In genomic region chr1:27306892-27307850, GRCh38 we compare ENCODE assay signal across 12 cellular contexts. TPM values are rescaled to one million over a fixed set of nuclear protein-coding genes. Genes with fewer than 3 reads are reported as not detected.
DNase-seq lines count a peak whose midpoint lies in the region; ATAC-seq and TF ChIP-seq lines count a peak whose summit lies in the region.
"Had no signal": no experiment of that assay in that cellular context is flagged by ENCODE, and none has a peak within 500 bp of the region (broad histone marks: within the 10 kb centered on the region; RNA-seq: fewer than 3 reads in every experiment).

No MANE protein-coding gene starts in this region.

- peak overlapping the region; percentile 28 for H3K9ac ChIP-seq in ES-I3 (ENCODE audit: low read depth, low read length)

- ATAC-seq in WTC11, result peak; percentile 85
- no peak for ATAC-seq in GM18517 (IDR thresholded peaks at IDR 0.05; ENCODE audit: unreplicated experiment)
- ATAC-seq in HG03045 (IDR thresholded peaks at IDR 0.05; ENCODE audit: unreplicated experiment), result no peak
- ATAC-seq in HG03097 (IDR thresholded peaks at IDR 0.05; ENCODE audit: low FRiP score, unreplicated experiment), result no peak
- ATAC-seq: stimulated activated naive CD8-positive, alpha-beta T cell treated with anti-CD3 and anti-CD28 coated beads, Interleukin-15, Interleukin-2, amounts not matched to agents 100 U/mL and 50 U/mL, for 24 hours had no signal

- DNase-seq in NB4 (ENCODE audit: low read depth), result peak; percentile 39
- DNase-seq in WTC11 (ENCODE audit: low spot score), result peak; percentile 67
- no peak for DNase-seq in mesothelial cell of epicardium (ENCODE audit: low spot score in 2 of 2, unreplicated experiment in 2 of 2)
- DNase-seq in epidermal melanocyte (ENCODE audit: insufficient read length, low spot score), result no peak
- DNase-seq: left ventricle myocardium inferior; stimulated activated naive CD8-positive, alpha-beta T cell treated with anti-CD3 and anti-CD28 coated beads, Interleukin-15, Interleukin-2, amounts not matched to agents 100 U/mL and 50 U/mL, for 24 hours had no signal

- H3K4me3 ChIP-seq in NB4 (ENCODE audit: low read depth, low read length), result no peak overlapping the region
- H3K4me3 ChIP-seq: left ventricle myocardium inferior, skin epidermis had no signal

- H3K4me3 Mint-ChIP-seq in WTC11 (peak overlapping the region; percentile 50), mesothelial cell of epicardium (no peak overlapping the region)
- H3K4me3 Mint-ChIP-seq: activated naive CD4-positive, alpha-beta T cell treated with anti-CD3 and anti-CD28 coated beads, Interleukin-2, amount 50 U/mL, for 24 hours had no signal

- POLR2A ChIA-PET in WTC11 (lab: Charles Lee), result interaction anchor here (0.5 to 2.6 kb wide), 10 partner anchors 11 to 1362 kb away, joined by 3 to 21 read pairs (median 3); partner anchors contain the start of genes AHDC1, CD164L2, MAP3K6 and SYTL1

- H3K27ac Mint-ChIP-seq in WTC11, result peak overlapping the region; percentile 79
- H3K27ac Mint-ChIP-seq in mesothelial cell of epicardium, result peak overlapping the region; percentile 82
- H3K27ac Mint-ChIP-seq: activated naive CD4-positive, alpha-beta T cell treated with anti-CD3 and anti-CD28 coated beads, Interleukin-2, amount 50 U/mL, for 24 hours had no signal

- no peaks in the 10 kb centered on the region for H3K9me3 Mint-ChIP-seq in WTC11
- no peaks in the 10 kb centered on the region for H3K9me3 Mint-ChIP-seq in mesothelial cell of epicardium
- H3K9me3 Mint-ChIP-seq: activated naive CD4-positive, alpha-beta T cell treated with anti-CD3 and anti-CD28 coated beads, Interleukin-2, amount 50 U/mL, for 24 hours had no signal

- H3K9me3 ChIP-seq in ES-I3 (ENCODE audit: control insufficient read depth, insufficient read depth, low read length), result no peaks in the 10 kb centered on the region
- H3K9me3 ChIP-seq: left ventricle myocardium inferior had no signal

- H3K27me3 Mint-ChIP-seq in WTC11 (ENCODE audit: low read depth) (peaks cover 4% of the 10 kb centered on the region), mesothelial cell of epicardium (ENCODE audit: low read depth) (no peaks in the 10 kb centered on the region)
- H3K27me3 Mint-ChIP-seq: activated naive CD4-positive, alpha-beta T cell treated with anti-CD3 and anti-CD28 coated beads, Interleukin-2, amount 50 U/mL, for 24 hours had no signal

- TF ChIP-seq CTCF in NB4 (IDR thresholded peaks at IDR 0.05; ENCODE audit: low read depth, low read length) (no peak), WTC11 (IDR thresholded peaks at IDR 0.05) (no peak), mesothelial cell of epicardium (IDR thresholded peaks at IDR 0.05; ENCODE audit: unreplicated experiment) (no peak)

- H3K36me3 Mint-ChIP-seq in WTC11 (peaks cover under 1% of the 10 kb centered on the region), mesothelial cell of epicardium (peaks cover 5% of the 10 kb centered on the region)
- H3K36me3 Mint-ChIP-seq: activated naive CD4-positive, alpha-beta T cell treated with anti-CD3 and anti-CD28 coated beads, Interleukin-2, amount 50 U/mL, for 24 hours had no signal

- no peaks in the 10 kb centered on the region for H3K36me3 ChIP-seq in ES-I3 (ENCODE audit: insufficient read depth, low read length)

- CTCF ChIA-PET in WTC11 (lab: Charles Lee), result interaction anchor here (0.6 to 9.3 kb wide), 45 partner anchors 8 to 362 kb away, joined by 3 to 124 read pairs (median 7); partner anchors contain the start of genes CD164L2, KDF1, MAP3K6 and SYTL1

- no peak for TF ChIP-seq POLR2A in NB4 (IDR thresholded peaks at IDR 0.05; ENCODE audit: extremely low read depth, insufficient read length)

- peaks cover 14% of the 10 kb centered on the region for H3K4me1 ChIP-seq in ES-I3 (ENCODE audit: insufficient read depth, low read length)
- H3K4me1 ChIP-seq: left ventricle myocardium inferior had no signal

- H3K4me1 Mint-ChIP-seq in WTC11 (peaks cover 24% of the 10 kb centered on the region), mesothelial cell of epicardium (peaks cover 6% of the 10 kb centered on the region)
- H3K4me1 Mint-ChIP-seq: activated naive CD4-positive, alpha-beta T cell treated with anti-CD3 and anti-CD28 coated beads, Interleukin-2, amount 50 U/mL, for 24 hours had no signal

TF ChIP-seq in WTC11, 78 proteins besides CTCF, POLR2A, EP300 and RAD21:
- TF ChIP-seq USF2 (CRISPR knock-in tag; IDR thresholded peaks at IDR 0.05), result 0 out of 2 replicates have a peak, but pooled peaks have one; percentile 16
- 0 out of 2 replicates have a peak, but pooled peaks have one; percentile 40 for TF ChIP-seq PRDM15 (CRISPR knock-in tag; IDR thresholded peaks at IDR 0.05)
- TF ChIP-seq KAT7 (CRISPR knock-in tag; IDR thresholded peaks at IDR 0.05; ENCODE audit: borderline replicate concordance), result 0 out of 2 replicates have a peak, but pooled peaks have one; percentile 52
- TF ChIP-seq ZNF423 (CRISPR knock-in tag; IDR thresholded peaks at IDR 0.05), result peak; percentile 71
- TF ChIP-seq SP1 (CRISPR knock-in tag; conservative IDR thresholded peaks at IDR 0.05), result peak; percentile 46; the same call in 1 of the 2 replicates
- no peak for TF ChIP-seq ZNF671 (CRISPR knock-in tag; IDR thresholded peaks at IDR 0.05)
- TF ChIP-seq MXD4 (CRISPR knock-in tag; IDR thresholded peaks at IDR 0.05; ENCODE audit: borderline replicate concordance), result no peak

RNA-seq across cellular contexts. Expression of gene TMEM222, which starts 14.8 kb away (rescaled TPM):
- total RNA-seq in WTC11 (2021) (24.9 to 29.8 TPM (median 28.7 TPM) in 3 replicates), mesothelial cell of epicardium (36.0 to 39.1 TPM (median 37.2 TPM) in 3 replicates)

RNA-seq across cellular contexts. Expression of gene SYTL1, which starts 34.7 kb away (rescaled TPM):
- total RNA-seq in WTC11 (2021) (18.0 to 19.7 TPM (median 18.5 TPM) in 3 replicates), mesothelial cell of epicardium (41.0 to 42.8 TPM (median 42.2 TPM) in 3 replicates)

RNA-seq across cellular contexts. Expression of gene MAP3K6, which starts 59.6 kb away (rescaled TPM):
- total RNA-seq in WTC11 (2021), result 13.3 to 15.0 TPM (median 14.0 TPM) in 3 replicates
- 10.3 to 13.7 TPM (median 11.8 TPM) in 3 replicates for total RNA-seq in mesothelial cell of epicardium

Comparison
In these comparisons a context has a peak if more than half of its experiments do, and no peak if none do; other contexts are left out.
1. DNase-seq: peak in NB4 (single experiment) and WTC11 (single experiment); none in mesothelial cell of epicardium (0 of 2) and epidermal melanocyte (single experiment).